ENCODE assay signal across 8 cellular contexts in genomic region chr10:96339956-96340904, GRCh38. TPM values are rescaled to one million over a fixed set of nuclear protein-coding genes. Genes with fewer than 3 reads are reported as not detected.
DNase-seq lines count a peak whose midpoint lies in the region; ATAC-seq and TF ChIP-seq lines count a peak whose summit lies in the region.

No MANE protein-coding gene starts in this region.

- H3K27ac Mint-ChIP-seq in activated naive CD4-positive, alpha-beta T cell treated with anti-CD3 and anti-CD28 coated beads for 36 hours: no peak overlapping the region

- intact Hi-C loops in activated naive CD4-positive, alpha-beta T cell treated with anti-CD3 and anti-CD28 coated beads for 36 hours (cut with micrococcal nuclease): loop anchor here (1.0 to 10.0 kb wide), 7 partner anchors 41 to 646 kb away; partner anchors contain the start of genes CC2D2B and CCNJ

- H3K36me3 Mint-ChIP-seq in activated naive CD4-positive, alpha-beta T cell treated with anti-CD3 and anti-CD28 coated beads for 36 hours (ENCODE audit: low read depth): no peaks in the 10 kb centered on the region

- ATAC-seq in GM18867 (IDR thresholded peaks at IDR 0.05; ENCODE audit: unreplicated experiment): peak; percentile 65

- no peaks in the 10 kb centered on the region for H3K9me3 ChIP-seq in AG04450 (ENCODE audit: control insufficient read depth, insufficient read depth, low read length)

- H3K27me3 ChIP-seq in AG04450 (ENCODE audit: control insufficient read depth, insufficient read depth, low read length): no peaks in the 10 kb centered on the region

- DNase-seq in AG04450 (ENCODE audit: low read depth, low spot score) (peak; percentile 29), LNCaP clone FGC (ENCODE audit: low read depth) (peak; percentile 46), SIG-M5 treated with dmso at 0.1 percent for 504 hours (lab: John Stamatoyannopoulos, UW; ENCODE audit: unreplicated experiment) (peak; percentile 65), glomerular endothelial cell (ENCODE audit: extremely low read depth, low read depth, low spot score) (peak; percentile 18), pulmonary artery endothelial cell (ENCODE audit: low read depth, low spot score) (peak; percentile 44), occipital lobe (lab: John Stamatoyannopoulos, UW) (no peak)
- peak; percentile 83 for DNase-seq in activated naive CD4-positive, alpha-beta T cell treated with anti-CD3 and anti-CD28 coated beads for 36 hours

- POLR2A ChIA-PET in AG04450 (lab: Yijun Ruan, JAX): no interaction called here

- H3K4me3 ChIP-seq in AG04450 (ENCODE audit: low read depth, low read length): no peak overlapping the region
- no peak overlapping the region for H3K4me3 ChIP-seq in LNCaP clone FGC (ENCODE audit: low read depth, low read length)

- H3K4me3 Mint-ChIP-seq in activated naive CD4-positive, alpha-beta T cell treated with anti-CD3 and anti-CD28 coated beads for 36 hours: no peak overlapping the region

- H3K9me3 Mint-ChIP-seq in activated naive CD4-positive, alpha-beta T cell treated with anti-CD3 and anti-CD28 coated beads for 36 hours: no peaks in the 10 kb centered on the region

- H3K27ac ChIP-seq in AG04450 (ENCODE audit: low read depth, low read length): no peak overlapping the region

- CTCF ChIA-PET in AG04450 (lab: Charles Lee): interaction anchor here (0.6 to 8.5 kb wide), 24 partner anchors 8 to 344 kb away, joined by 3 to 90 read pairs (median 6); no protein-coding TSS in a partner anchor
- CTCF ChIA-PET in activated naive CD4-positive, alpha-beta T cell treated with anti-CD3 and anti-CD28 coated beads for 36 hours (lab: Charles Lee): interaction anchor here (0.7 to 3.2 kb wide), 16 partner anchors 10 to 646 kb away, joined by 3 to 62 read pairs (median 4); partner anchors contain the start of gene TCTN3

- no peaks in the 10 kb centered on the region for H3K27me3 Mint-ChIP-seq in activated naive CD4-positive, alpha-beta T cell treated with anti-CD3 and anti-CD28 coated beads for 36 hours (ENCODE audit: low read depth)

- H3K4me1 Mint-ChIP-seq in activated naive CD4-positive, alpha-beta T cell treated with anti-CD3 and anti-CD28 coated beads for 36 hours (ENCODE audit: low read depth): peaks cover 6% of the 10 kb centered on the region

- TF ChIP-seq CTCF in AG04450 (IDR thresholded peaks at IDR 0.05; ENCODE audit: low read depth, low read length): peak; percentile 72
- TF ChIP-seq CTCF in LNCaP clone FGC (IDR thresholded peaks at IDR 0.05; ENCODE audit: control insufficient read depth, extremely low read depth, insufficient read depth): peak; percentile 91

RNA-seq across cellular contexts. Expression of gene OPALIN, which starts 18.6 kb away (rescaled TPM):
- polyA plus RNA-seq in AG04450 (2011; rRNA removed): not detected in 2 replicates
- polyA minus RNA-seq in AG04450 (2011; rRNA and poly(A)+ RNA removed): not detected in 2 replicates
- not detected for total RNA-seq in activated naive CD4-positive, alpha-beta T cell treated with anti-CD3 and anti-CD28 coated beads for 36 hours
- not detected in 2 replicates for total RNA-seq in glomerular endothelial cell
- not detected in 2 replicates for total RNA-seq in pulmonary artery endothelial cell
- total RNA-seq in occipital lobe: not detected

RNA-seq across cellular contexts. Expression of gene DNTT, which starts 36.0 kb away (rescaled TPM):
- polyA plus RNA-seq in AG04450 (2011; rRNA removed): not detected in 2 replicates
- polyA minus RNA-seq in AG04450 (2011; rRNA and poly(A)+ RNA removed): not detected in 2 replicates
- under 1 TPM in 1 of 2 experiments, not detected in 1; 0.10 TPM for total RNA-seq in activated naive CD4-positive, alpha-beta T cell treated with anti-CD3 and anti-CD28 coated beads for 36 hours
- total RNA-seq in glomerular endothelial cell (not detected in 2 replicates), pulmonary artery endothelial cell (not detected in 2 replicates), occipital lobe (not detected)
